In genomic region chr1:18836654-18837053, GRCh38 we compare ENCODE assay signal across 22 cellular contexts. TPM values are rescaled to one million over a fixed set of nuclear protein-coding genes. Genes with fewer than 3 reads are reported as not detected.
DNase-seq lines count a peak whose midpoint lies in the region; ATAC-seq and TF ChIP-seq lines count a peak whose summit lies in the region.
"Had no signal": no experiment of that assay in that cellular context is flagged by ENCODE, and none has a peak within 500 bp of the region (broad histone marks: within the 10 kb centered on the region; RNA-seq: fewer than 3 reads in every experiment).

No MANE protein-coding gene starts in this region.

- no peak for TF ChIP-seq CTCF in HCT116 (IDR thresholded peaks at IDR 0.05 in 2 of 3, conservative IDR thresholded peaks at IDR 0.05 in 1 of 3; ENCODE audit: borderline replicate concordance in 1 of 3, insufficient read depth in 1 of 3, low read depth in 2 of 3, low read length in 2 of 3)
- no peak for TF ChIP-seq CTCF in NB4 (IDR thresholded peaks at IDR 0.05; ENCODE audit: low read depth, low read length)

- H3K79me2 ChIP-seq in HCT116 (ENCODE audit: insufficient read depth, low read length): no peaks in the 10 kb centered on the region

- H3K27me3 ChIP-seq in HCT116 (ENCODE audit: insufficient read depth, low read length): peaks cover 12% of the 10 kb centered on the region

- no peaks in the 10 kb centered on the region for H3K9me2 ChIP-seq in HCT116 (ENCODE audit: insufficient read depth)

- CTCF ChIA-PET in HCT116 (lab: Charles Lee): interaction anchor here (1.2 kb wide), 1 partner anchor 39 kb away, joined by 4 read pairs; no protein-coding TSS in a partner anchor

- DNase-seq in HCT116 (ENCODE audit: low read depth, low spot score) (peak; percentile 22), NB4 (ENCODE audit: low read depth) (peak; percentile 18), amniotic epithelial cell (ENCODE audit: low read depth) (peak; percentile 2), iPS-NIHi7 (ENCODE audit: extremely low spot score) (peak; percentile 45), DMS153 treated with DMSO at 0.1 percent for 48 hours (lab: John Stamatoyannopoulos, UW; ENCODE audit: unreplicated experiment) (no peak)
- no peak for DNase-seq in activated CD4-positive, alpha-beta T cell treated with anti-CD3 and anti-CD28 coated beads, Interleukin-2, amount 50 U/mL, for 4 hours
- DNase-seq: Calu3; CD4-positive, CD25-positive, alpha-beta regulatory T cell; DMS79 treated with DMSO at 0.1 percent for 48 hours; HFFc6; MV-4-11; NCI-H1436; NCI-H2081; NCI-H510A treated with DMSO at 0.1 percent for 48 hours; SIG-M5; SW 1271 had no signal

- intact Hi-C loops in HCT116 (cut with micrococcal nuclease): no loop called here

- no TSS peak for BruUV-seq in HCT116 (replicated peaks; lab: Mats Ljungman, UMichigan)

- RAD21 ChIA-PET in HCT116 (lab: Charles Lee; ENCODE audit: low non-redundant PET in 1 of 2, low total read pairs in 2 of 2, uncharacterized antibody in 2 of 2, unreplicated experiment in 2 of 2): no interaction called here

- no peaks in the 10 kb centered on the region for H3K36me3 ChIP-seq in HCT116 (ENCODE audit: control insufficient read depth in 1 of 2, insufficient read depth in 2 of 2, low read length in 2 of 2)

- peaks cover 0 to 4% of the 10 kb centered on the region in 2 experiments; a peak in 2 of 4 replicates for H3K4me1 ChIP-seq in HCT116 (ENCODE audit: control insufficient read depth in 1 of 2, insufficient read depth in 2 of 2, low read length in 2 of 2)

- peak overlapping the region; percentile 26; the same call in 1 of the 2 replicates for H3K4me2 ChIP-seq in HCT116 (ENCODE audit: low read length)

- no peak overlapping the region for H2AFZ ChIP-seq in HCT116 (ENCODE audit: low read depth, low read length, poor library complexity, severe bottlenecking)

- H3K27ac ChIP-seq in HCT116 (ENCODE audit: low read depth, low read length): no peak overlapping the region

- H3K9me3 ChIP-seq in HCT116 (ENCODE audit: control insufficient read depth in 1 of 2, insufficient read depth in 1 of 2, low read depth in 1 of 2, low read length in 2 of 2): no peaks in the 10 kb centered on the region

- TF ChIP-seq RAD21 in HCT116 (IDR thresholded peaks at IDR 0.05; ENCODE audit: low read depth): no peak

- no peak for TF ChIP-seq POLR2A in HCT116 (IDR thresholded peaks at IDR 0.05; ENCODE audit: borderline replicate concordance, extremely low read depth, insufficient read depth, insufficient read length)
- TF ChIP-seq POLR2A in NB4 (IDR thresholded peaks at IDR 0.05; ENCODE audit: extremely low read depth, insufficient read length): no peak

- no peak overlapping the region for H3K4me3 ChIP-seq in HCT116 (replicated peaks in 1 of 2; ENCODE audit: low read depth in 1 of 2, low read length in 2 of 2)
- no peak overlapping the region for H3K4me3 ChIP-seq in NB4 (ENCODE audit: low read depth, low read length)

- peak; percentile 94 for ATAC-seq in HCT116
- ATAC-seq in HG02973 (IDR thresholded peaks at IDR 0.05; ENCODE audit: unreplicated experiment): no peak
- no peak for ATAC-seq in GM21526 (IDR thresholded peaks at IDR 0.05; ENCODE audit: low FRiP score, unreplicated experiment)

- POLR2A ChIA-PET in HCT116 (lab: Charles Lee): no interaction called here

- H4K20me1 ChIP-seq in HCT116 (ENCODE audit: insufficient read depth): no peaks in the 10 kb centered on the region

- H3K9ac ChIP-seq in HCT116 (ENCODE audit: low read length): no peak overlapping the region

TF ChIP-seq in HCT116, 20 proteins besides CTCF, POLR2A, EP300 and RAD21:
- TF ChIP-seq EZH2 (IDR thresholded peaks at IDR 0.05) (no peak), CEBPB (IDR thresholded peaks at IDR 0.05; ENCODE audit: low read depth) (no peak), FOSL1 (IDR thresholded peaks at IDR 0.05; ENCODE audit: low read depth) (no peak), EGR1 (IDR thresholded peaks at IDR 0.05; ENCODE audit: low read depth) (no peak), SP1 (IDR thresholded peaks at IDR 0.05; ENCODE audit: low read depth) (no peak), ATF3 (IDR thresholded peaks at IDR 0.05) (no peak), EZH2phosphoT487 (IDR thresholded peaks at IDR 0.05; ENCODE audit: borderline replicate concordance) (no peak), ZBTB33 (IDR thresholded peaks at IDR 0.05; ENCODE audit: extremely low read depth, insufficient replicate concordance, low read length) (no peak), TCF7L2 (IDR thresholded peaks at IDR 0.05; ENCODE audit: borderline replicate concordance, extremely low read depth, insufficient read depth, insufficient read length) (no peak), YY1 (IDR thresholded peaks at IDR 0.05; ENCODE audit: extremely low read depth, insufficient replicate concordance, low read depth, low read length) (no peak), SIN3A (IDR thresholded peaks at IDR 0.05; ENCODE audit: low read depth) (no peak)

RNA-seq across cellular contexts. Expression of gene TAS1R2, which starts 22.8 kb away (rescaled TPM):
- not detected for total RNA-seq in HCT116 (2021; ENCODE audit: unreplicated experiment)
- not detected in 2 replicates for polyA plus RNA-seq in HCT116 (2012)
- total RNA-seq: Calu3; CD4-positive, CD25-positive, alpha-beta regulatory T cell; G401; HFFc6; HT-29; T-helper 2 cell treated with Interferon-gamma antibody and Interleukin-4, amounts not matched to agents 100 ng/mL and 5 ng/mL, for 36 hours had no signal
- polyA plus RNA-seq: CD4-positive, CD25-positive, alpha-beta regulatory T cell; IgD-negative memory B cell had no signal

Comparison
In these comparisons a context has a peak if more than half of its experiments do, and no peak if none do; other contexts are left out.
1. DNase-seq: peak in HCT116 (single experiment), NB4 (single experiment), amniotic epithelial cell (single experiment) and iPS-NIHi7 (single experiment); none in DMS153 treated with DMSO at 0.1 percent for 48 hours (single experiment) and activated CD4-positive, alpha-beta T cell treated with anti-CD3 and anti-CD28 coated beads, Interleukin-2, amount 50 U/mL, for 4 hours (0 of 2).